Comparison of ENCODE assay signal across 12 cellular contexts in genomic region chr2:200467806-200468686, GRCh38. TPM values are rescaled to one million over a fixed set of nuclear protein-coding genes. Genes with fewer than 3 reads are reported as not detected.
A peak's percentile ranks its signal among the peaks of the same experiment; 100 is the strongest.
DNase-seq lines count a peak whose midpoint lies in the region; ATAC-seq, FAIRE-seq and TF ChIP-seq lines count a peak whose summit lies in the region.
"Had no signal": no experiment of that assay in that cellular context is flagged by ENCODE, and none has a peak within 500 bp of the region (broad histone marks: within the 10 kb centered on the region; RNA-seq: fewer than 3 reads in every experiment).

No MANE protein-coding gene starts in this region.

- POLR2A ChIA-PET in Caco-2 (lab: Charles Lee): no interaction called here

- H3K36me3 Mint-ChIP-seq in activated naive CD4-positive, alpha-beta T cell treated with anti-CD3 and anti-CD28 coated beads for 36 hours (ENCODE audit: low read depth): peaks cover under 1% of the 10 kb centered on the region
- no peaks in the 10 kb centered on the region for H3K36me3 Mint-ChIP-seq in activated T-helper 17 cell treated with anti-CD3 and anti-CD28 coated beads, Interleukin-2, amount 50 U/mL, for 72 hours (ENCODE audit: low read depth)
- peaks cover 79% of the 10 kb centered on the region for H3K36me3 Mint-ChIP-seq in Caco-2 (ENCODE audit: insufficient read depth, unreplicated experiment)

- no peaks in the 10 kb centered on the region for H3K9me3 Mint-ChIP-seq in activated naive CD4-positive, alpha-beta T cell treated with anti-CD3 and anti-CD28 coated beads for 36 hours
- no peaks in the 10 kb centered on the region for H3K9me3 Mint-ChIP-seq in activated T-helper 17 cell treated with anti-CD3 and anti-CD28 coated beads, Interleukin-2, amount 50 U/mL, for 72 hours
- H3K9me3 Mint-ChIP-seq in Caco-2 (ENCODE audit: unreplicated experiment): no peaks in the 10 kb centered on the region

- H3K27ac Mint-ChIP-seq in activated naive CD4-positive, alpha-beta T cell treated with anti-CD3 and anti-CD28 coated beads for 36 hours: peak overlapping the region; percentile 92
- peak overlapping the region; percentile 78 for H3K27ac Mint-ChIP-seq in activated T-helper 17 cell treated with anti-CD3 and anti-CD28 coated beads, Interleukin-2, amount 50 U/mL, for 72 hours
- no peak overlapping the region for H3K27ac Mint-ChIP-seq in Caco-2 (ENCODE audit: unreplicated experiment)

- H3K9me3 ChIP-seq in tibial nerve: no peaks in the 10 kb centered on the region
- H3K9me3 ChIP-seq in Caco-2: no peaks in the 10 kb centered on the region
- no peaks in the 10 kb centered on the region for H3K9me3 ChIP-seq in heart left ventricle

- H3K4me1 Mint-ChIP-seq in activated naive CD4-positive, alpha-beta T cell treated with anti-CD3 and anti-CD28 coated beads for 36 hours (ENCODE audit: low read depth): peaks cover 51% of the 10 kb centered on the region
- H3K4me1 Mint-ChIP-seq in activated T-helper 17 cell treated with anti-CD3 and anti-CD28 coated beads, Interleukin-2, amount 50 U/mL, for 72 hours: peaks cover 30% of the 10 kb centered on the region
- H3K4me1 Mint-ChIP-seq in Caco-2 (ENCODE audit: low read depth, unreplicated experiment): no peaks in the 10 kb centered on the region

- H3K27me3 Mint-ChIP-seq in activated naive CD4-positive, alpha-beta T cell treated with anti-CD3 and anti-CD28 coated beads for 36 hours (ENCODE audit: low read depth): no peaks in the 10 kb centered on the region
- H3K27me3 Mint-ChIP-seq in activated T-helper 17 cell treated with anti-CD3 and anti-CD28 coated beads, Interleukin-2, amount 50 U/mL, for 72 hours: no peaks in the 10 kb centered on the region
- no peaks in the 10 kb centered on the region for H3K27me3 Mint-ChIP-seq in Caco-2 (ENCODE audit: insufficient read depth, unreplicated experiment)

- TF ChIP-seq EP300 in tibial nerve (IDR thresholded peaks at IDR 0.05): no peak

- intact Hi-C loops in activated naive CD4-positive, alpha-beta T cell treated with anti-CD3 and anti-CD28 coated beads for 36 hours (cut with micrococcal nuclease): loop anchor here (1.0 to 5.0 kb wide), 7 partner anchors 22 to 557 kb away; partner anchors contain the start of genes BZW1, C2orf69 and SGO2
- intact Hi-C loops in Caco-2 (cut with micrococcal nuclease; ENCODE audit: unreplicated experiment) (no loop called here), heart left ventricle (cut with DNase I) (no loop called here)

- H3K4me3 Mint-ChIP-seq in activated naive CD4-positive, alpha-beta T cell treated with anti-CD3 and anti-CD28 coated beads for 36 hours: peak overlapping the region; percentile 68
- H3K4me3 Mint-ChIP-seq in activated T-helper 17 cell treated with anti-CD3 and anti-CD28 coated beads, Interleukin-2, amount 50 U/mL, for 72 hours: peak overlapping the region; percentile 64
- H3K4me3 Mint-ChIP-seq in Caco-2 (ENCODE audit: unreplicated experiment): no peak overlapping the region

- H3K27ac ChIP-seq in tibial nerve: peak overlapping the region; percentile 33 to 90 (median 63)
- H3K27ac ChIP-seq in heart left ventricle: peak overlapping the region in 4 of 12 donors; percentile 20 to 78 (median 52)
- H3K27ac ChIP-seq: WERI-Rb-1 had no signal

- no TSS peak for BruUV-seq in Caco-2 (replicated peaks; lab: Mats Ljungman, UMichigan)

- peak; percentile 59 for DNase-seq in activated naive CD4-positive, alpha-beta T cell treated with anti-CD3 and anti-CD28 coated beads for 36 hours
- DNase-seq in activated naive CD4-positive, alpha-beta T cell treated with Interleukin-2 at 50 U/mL for 16 hours: no peak
- DNase-seq in myocyte (ENCODE audit: low read depth): peak; percentile 78
- no peak for DNase-seq in tibial nerve (ENCODE audit: low spot score in 2 of 2)
- DNase-seq in Caco-2: no peak
- no peak for DNase-seq in heart left ventricle
- no peak for DNase-seq in GM12892 (ENCODE audit: insufficient read length)
- DNase-seq: GDM1, NCI-H2081, posterior cingulate gyrus, WERI-Rb-1 had no signal

- 79 to 82% methylated on average over 8 of the region's 8 CpGs for WGBS in tibial nerve, 2 donors
- WGBS in heart left ventricle, 4 donors: 87 to 94% (median 91%) methylated on average over 8 of the region's 8 CpGs

- CTCF ChIA-PET in activated naive CD4-positive, alpha-beta T cell treated with anti-CD3 and anti-CD28 coated beads for 36 hours (lab: Charles Lee): interaction anchor here (0.7 to 2.6 kb wide), 13 partner anchors 13 to 488 kb away, joined by 3 to 12 read pairs (median 5); no protein-coding TSS in a partner anchor
- CTCF ChIA-PET in Caco-2 (lab: Charles Lee): interaction anchor here (0.6 to 1.2 kb wide), 2 partner anchors 10 to 42 kb away, joined by 3 to 7 read pairs; partner anchors contain the start of gene KCTD18

- H3K36me3 ChIP-seq in tibial nerve: peaks cover 0 to 28% (median 0%) of the 10 kb centered on the region in 3 donors
- peaks cover 7% of the 10 kb centered on the region for H3K36me3 ChIP-seq in Caco-2 (ENCODE audit: control insufficient read depth, insufficient read depth, low read length)
- H3K36me3 ChIP-seq in heart left ventricle: peaks cover 0 to 93% (median 59%) of the 10 kb centered on the region in 9 donors

- H3K4me3 ChIP-seq in tibial nerve (no peak overlapping the region), Caco-2 (ENCODE audit: low read depth, low read length) (no peak overlapping the region), heart left ventricle (no peak overlapping the region)

- no peak for ATAC-seq in activated T-helper 17 cell treated with anti-CD3 and anti-CD28 coated beads, Interleukin-2, amount 50 U/mL, for 72 hours (replicated peaks)
- ATAC-seq in heart left ventricle: no peak

- no peak for FAIRE-seq in GM12892 (lab: Jason Lieb, UNC)

- H3K4me1 ChIP-seq in tibial nerve (peaks cover 0 to 52% (median 10%) of the 10 kb centered on the region in 4 donors), Caco-2 (no peaks in the 10 kb centered on the region), heart left ventricle (peaks cover 0 to 19% (median 1%) of the 10 kb centered on the region in 12 donors)

- no peak for TF ChIP-seq POLR2A in tibial nerve (IDR thresholded peaks at IDR 0.05)
- TF ChIP-seq POLR2A in heart left ventricle (IDR thresholded peaks at IDR 0.05): no peak
- no peak for TF ChIP-seq POLR2A in GM12892 (IDR thresholded peaks at IDR 0.05; ENCODE audit: low read depth, low read length)

- TF ChIP-seq CTCF in tibial nerve (IDR thresholded peaks at IDR 0.05): no peak
- no peak for TF ChIP-seq CTCF in Caco-2 (IDR thresholded peaks at IDR 0.05; ENCODE audit: insufficient read depth in 1 of 2, low read depth in 1 of 2, low read length in 1 of 2, severe bottlenecking in 1 of 2, unreplicated experiment in 1 of 2)
- no peak for TF ChIP-seq CTCF in heart left ventricle (IDR thresholded peaks at IDR 0.05)

- H3K27me3 ChIP-seq in tibial nerve (no peaks in the 10 kb centered on the region), Caco-2 (replicated peaks; ENCODE audit: control insufficient read depth, insufficient read depth, low read length) (no peaks in the 10 kb centered on the region), heart left ventricle (no peaks in the 10 kb centered on the region)

RNA-seq across cellular contexts. Expression of gene KCTD18, which starts 41.8 kb away (rescaled TPM):
- total RNA-seq in activated naive CD4-positive, alpha-beta T cell treated with anti-CD3 and anti-CD28 coated beads for 36 hours: 10 to 100 TPM in 1 of 2 experiments, 1 to 10 TPM in 1; 8.7 to 10.0 TPM
- 10 to 100 TPM in 1 of 2 donors, 1 to 10 TPM in 1; 9.3 to 10.8 TPM for total RNA-seq in activated T-helper 17 cell treated with anti-CD3 and anti-CD28 coated beads, Interleukin-2, amount 50 U/mL, for 72 hours
- total RNA-seq in myocyte: 14.4 and 20.1 TPM in 2 replicates
- polyA plus RNA-seq in myocyte (2012): 11.7 TPM
- total RNA-seq in tibial nerve: 10 to 100 TPM; 20.1 to 38.2 (median 24.5) TPM
- 8.6 and 9.3 TPM in 2 replicates for total RNA-seq in Caco-2 (2022)
- 10 to 100 TPM in 7 of 9 donors, 1 to 10 TPM in 2; 8.8 to 16.0 (median 11.8) TPM for total RNA-seq in heart left ventricle
- 1 to 10 TPM; 3.6 to 9.1 TPM for polyA plus RNA-seq in heart left ventricle
- polyA plus RNA-seq in GM12892 (2012; ENCODE audit: missing spikeins): 16.3 TPM

RNA-seq across cellular contexts. Expression of gene SGO2, which starts 58.0 kb away (rescaled TPM):
- 10 to 100 TPM; 39.7 to 40.0 TPM for total RNA-seq in activated naive CD4-positive, alpha-beta T cell treated with anti-CD3 and anti-CD28 coated beads for 36 hours
- total RNA-seq in activated T-helper 17 cell treated with anti-CD3 and anti-CD28 coated beads, Interleukin-2, amount 50 U/mL, for 72 hours: 10 to 100 TPM; 51.2 to 67.7 TPM
- total RNA-seq in myocyte (3.1 and 7.9 TPM in 2 replicates), tibial nerve (1 to 10 TPM; 1.5 to 6.3 (median 4.5) TPM), Caco-2 (2022) (20.1 and 21.3 TPM in 2 replicates), heart left ventricle (1 to 10 TPM in 7 of 9 donors, under 1 TPM in 2; 0.58 to 5.3 (median 2.0) TPM)
- polyA plus RNA-seq in myocyte (2012): 0.81 TPM
- 1 to 10 TPM in 1 of 2 donors, under 1 TPM in 1; 0.27 to 1.8 TPM for polyA plus RNA-seq in heart left ventricle
- polyA plus RNA-seq in GM12892 (2012; ENCODE audit: missing spikeins): 14.5 TPM

Comparison
In these comparisons a context has a peak if more than half of its experiments do, and no peak if none do; other contexts are left out.
1. DNase-seq: peak in activated naive CD4-positive, alpha-beta T cell treated with anti-CD3 and anti-CD28 coated beads for 36 hours (single experiment) and myocyte (single experiment); none in activated naive CD4-positive, alpha-beta T cell treated with Interleukin-2 at 50 U/mL for 16 hours (single experiment), tibial nerve (0 of 2), Caco-2 (0 of 2), heart left ventricle (0 of 5) and GM12892 (single experiment).